In genomic region chr5:87390576-87391199, GRCh38 we compare ENCODE assay signal across 16 cellular contexts. TPM values are rescaled to one million over a fixed set of nuclear protein-coding genes. Genes with fewer than 3 reads are reported as not detected.
DNase-seq lines count a peak whose midpoint lies in the region; ATAC-seq and TF ChIP-seq lines count a peak whose summit lies in the region.
"Had no signal": no experiment of that assay in that cellular context is flagged by ENCODE, and none has a peak within 500 bp of the region (broad histone marks: within the 10 kb centered on the region; RNA-seq: fewer than 3 reads in every experiment).

No MANE protein-coding gene starts in this region.

- peaks cover 10% of the 10 kb centered on the region for H3K4me1 Mint-ChIP-seq in activated CD4-positive, alpha-beta T cell treated with anti-CD3 and anti-CD28 coated beads, Interleukin-2, amount 10 ng/mL, durations not matched to agents 24 days and 14 days
- H3K4me1 Mint-ChIP-seq in effector memory CD8-positive, alpha-beta T cell (ENCODE audit: low read depth in 2 of 2): peaks cover 10 to 28% of the 10 kb centered on the region in 2 donors

- no peak for DNase-seq in activated CD4-positive, alpha-beta T cell treated with anti-CD3 and anti-CD28 coated beads, Interleukin-2, amount 10 ng/mL, durations not matched to agents 24 days and 14 days
- no peak for DNase-seq in activated CD4-positive, alpha-beta T cell treated with anti-CD3 and anti-CD28 coated beads, Interleukin-2, amount 50 U/mL, for 1 hour
- DNase-seq in OCI-LY7 (ENCODE audit: low spot score): no peak
- no peak for DNase-seq in effector memory CD8-positive, alpha-beta T cell
- DNase-seq in osteoblast (ENCODE audit: insufficient read length, low spot score, missing footprints): no peak
- no peak for DNase-seq in NCI-H2196 (lab: John Stamatoyannopoulos, UW; ENCODE audit: unreplicated experiment)
- DNase-seq in HT-29 (ENCODE audit: low spot score): no peak
- DNase-seq: activated CD8-positive, alpha-beta memory T cell treated with anti-CD3 and anti-CD28 coated beads, Interleukin-2, amount 50 U/mL, for 48 hours; adrenal gland; COR-L47; left colon; NCI-H1694; NCI-H524 had no signal

- H3K4me1 ChIP-seq in OCI-LY7 (ENCODE audit: insufficient read depth, low read length, poor library complexity, severe bottlenecking): no peaks in the 10 kb centered on the region
- H3K4me1 ChIP-seq in osteoblast (ENCODE audit: insufficient read depth, low read length): peaks cover 49% of the 10 kb centered on the region

- peak overlapping the region; percentile 19 for H3K27ac Mint-ChIP-seq in activated CD4-positive, alpha-beta T cell treated with anti-CD3 and anti-CD28 coated beads, Interleukin-2, amount 10 ng/mL, durations not matched to agents 24 days and 14 days
- H3K27ac Mint-ChIP-seq in effector memory CD8-positive, alpha-beta T cell: peak overlapping the region; percentile 14 to 47

- H3K9me3 ChIP-seq in OCI-LY7 (ENCODE audit: low read length) (no peaks in the 10 kb centered on the region), osteoblast (ENCODE audit: low read depth, low read length) (no peaks in the 10 kb centered on the region)
- H3K9me3 ChIP-seq: adrenal gland, thyroid gland had no signal

- no peak overlapping the region for H3K4me2 ChIP-seq in OCI-LY7 (ENCODE audit: low read length)
- no peak overlapping the region for H3K4me2 ChIP-seq in osteoblast (ENCODE audit: insufficient read depth, low read length)

- BruUV-seq in OCI-LY7 (replicated peaks; lab: Mats Ljungman, UMichigan): TSS peak; percentile 13

- H3K4me3 ChIP-seq in OCI-LY7 (ENCODE audit: low read depth, low read length, poor library complexity, severe bottlenecking) (no peak overlapping the region), osteoblast (ENCODE audit: insufficient read depth, low read length) (no peak overlapping the region)
- H3K4me3 ChIP-seq: adrenal gland, SK-N-MC, thyroid gland had no signal

- H2AFZ ChIP-seq in OCI-LY7 (ENCODE audit: low read length) (no peak overlapping the region), osteoblast (ENCODE audit: low read length) (no peak overlapping the region)

- no peak overlapping the region for H3K4me3 Mint-ChIP-seq in activated CD4-positive, alpha-beta T cell treated with anti-CD3 and anti-CD28 coated beads, Interleukin-2, amount 10 ng/mL, durations not matched to agents 24 days and 14 days
- H3K4me3 Mint-ChIP-seq in effector memory CD8-positive, alpha-beta T cell: no peak overlapping the region

- TF ChIP-seq CTCF in OCI-LY7 (conservative IDR thresholded peaks at IDR 0.05; ENCODE audit: low read length) (no peak), osteoblast (IDR thresholded peaks at IDR 0.05; ENCODE audit: extremely low read depth, low read depth, low read length) (no peak)

- intact Hi-C loops in activated CD4-positive, alpha-beta T cell treated with anti-CD3 and anti-CD28 coated beads, Interleukin-2, amount 10 ng/mL, durations not matched to agents 24 days and 14 days (cut with micrococcal nuclease): no loop called here
- intact Hi-C loops in OCI-LY7 (cut with micrococcal nuclease; ENCODE audit: unreplicated experiment): no loop called here

- ATAC-seq in effector memory CD8-positive, alpha-beta T cell (replicated peaks): no peak
- ATAC-seq in GM19467 (IDR thresholded peaks at IDR 0.05; ENCODE audit: unreplicated experiment): no peak
- ATAC-seq: left colon had no signal

- peaks cover 71% of the 10 kb centered on the region for H3K36me3 Mint-ChIP-seq in activated CD4-positive, alpha-beta T cell treated with anti-CD3 and anti-CD28 coated beads, Interleukin-2, amount 10 ng/mL, durations not matched to agents 24 days and 14 days (ENCODE audit: low read depth)
- peaks cover 99% of the 10 kb centered on the region for H3K36me3 Mint-ChIP-seq in effector memory CD8-positive, alpha-beta T cell (ENCODE audit: insufficient read depth)

- peaks cover 7% of the 10 kb centered on the region; the same call in 1 of the 2 replicates for H4K20me1 ChIP-seq in OCI-LY7 (ENCODE audit: insufficient read depth, low read length)
- no peaks in the 10 kb centered on the region for H4K20me1 ChIP-seq in osteoblast (ENCODE audit: insufficient read depth, low read length)

- no peaks in the 10 kb centered on the region for H3K27me3 Mint-ChIP-seq in activated CD4-positive, alpha-beta T cell treated with anti-CD3 and anti-CD28 coated beads, Interleukin-2, amount 10 ng/mL, durations not matched to agents 24 days and 14 days
- H3K27me3 Mint-ChIP-seq in effector memory CD8-positive, alpha-beta T cell: no peaks in the 10 kb centered on the region

- POLR2A ChIA-PET in OCI-LY7 (lab: Charles Lee): interaction anchor here (1.3 to 2.4 kb wide), 3 partner anchors 9 to 20 kb away, joined by 4 to 9 read pairs (median 8); no protein-coding TSS in a partner anchor

- CTCF ChIA-PET in OCI-LY7 (lab: Charles Lee; ENCODE audit: unreplicated experiment): no interaction called here

- H3K79me2 ChIP-seq in OCI-LY7 (ENCODE audit: insufficient read depth, low read depth, low read length): no peaks in the 10 kb centered on the region
- H3K79me2 ChIP-seq in osteoblast (ENCODE audit: insufficient read depth, low read length): peaks cover 9% of the 10 kb centered on the region

- no peaks in the 10 kb centered on the region for H3K9me2 ChIP-seq in OCI-LY7 (ENCODE audit: insufficient read depth, low read length)

- no peak overlapping the region for H3K27ac ChIP-seq in OCI-LY7 (ENCODE audit: low read depth, low read length, poor library complexity, severe bottlenecking)
- peak overlapping the region; percentile 4 for H3K27ac ChIP-seq in osteoblast (ENCODE audit: low read depth, low read length)
- H3K27ac ChIP-seq: SK-N-MC had no signal

- H3K9me3 Mint-ChIP-seq in activated CD4-positive, alpha-beta T cell treated with anti-CD3 and anti-CD28 coated beads, Interleukin-2, amount 10 ng/mL, durations not matched to agents 24 days and 14 days: no peaks in the 10 kb centered on the region
- no peaks in the 10 kb centered on the region for H3K9me3 Mint-ChIP-seq in effector memory CD8-positive, alpha-beta T cell

- H3K36me3 ChIP-seq in OCI-LY7 (ENCODE audit: insufficient read depth, low read length): peaks cover 98% of the 10 kb centered on the region
- peaks cover 82% of the 10 kb centered on the region for H3K36me3 ChIP-seq in osteoblast (ENCODE audit: insufficient read depth, low read length)

- H3K27me3 ChIP-seq in osteoblast (ENCODE audit: insufficient read depth, low read length): no peaks in the 10 kb centered on the region
- H3K27me3 ChIP-seq: adrenal gland, thyroid gland had no signal

RNA-seq across cellular contexts. Expression of gene CCNH, which starts 22.0 kb away (rescaled TPM):
- 67.2 and 75.6 TPM in 2 replicates for total RNA-seq in activated CD4-positive, alpha-beta T cell treated with anti-CD3 and anti-CD28 coated beads, Interleukin-2, amount 10 ng/mL, durations not matched to agents 24 days and 14 days
- total RNA-seq in OCI-LY7 (2014; rRNA removed; shearing (Covaris generic)): 96.5 and 98.4 TPM in 2 replicates
- total RNA-seq in OCI-LY7 (2022) (75.9 and 76.9 TPM in 2 replicates), osteoblast (74.3 and 80.3 TPM in 2 replicates)
- total RNA-seq in HT-29 (2014; rRNA removed; shearing (Covaris generic)): 39.5 and 41.3 TPM in 2 replicates
